Comparison of ENCODE assay signal across 25 cellular contexts in the genomic region with DNA sequence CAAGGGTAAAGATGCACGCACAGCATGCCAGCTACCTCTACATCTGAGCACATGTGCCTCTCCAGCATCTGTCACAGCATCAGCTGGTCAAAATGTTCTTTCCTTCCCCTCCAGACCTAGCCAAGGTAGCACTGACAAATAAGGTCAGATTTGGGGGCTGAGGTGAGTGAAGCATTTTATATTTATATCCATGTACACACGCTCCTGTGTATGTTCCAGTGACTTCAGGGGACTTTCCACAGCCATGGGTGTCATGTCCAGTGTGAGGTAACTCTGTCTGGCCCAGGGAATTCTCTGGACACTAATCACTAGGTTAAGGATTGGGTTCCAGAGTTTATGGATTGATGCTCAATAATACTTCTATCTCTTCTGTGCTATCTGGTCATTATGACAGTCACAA.
"Had no signal": no experiment of that assay in that cellular context is flagged by ENCODE, and none has a peak within 500 bp of the region (broad histone marks: within the 10 kb centered on the region; RNA-seq: fewer than 3 reads in every experiment).

No MANE protein-coding gene starts in this region.

- H3K4me1 ChIP-seq: ascending aorta, body of pancreas had no signal

- H3K27me3 ChIP-seq: ascending aorta, body of pancreas had no signal

- H3K36me3 Mint-ChIP-seq: activated CD4-positive, alpha-beta memory T cell treated with anti-CD3 and anti-CD28 coated beads for 36 hours; activated naive CD4-positive, alpha-beta T cell treated with anti-CD3 and anti-CD28 coated beads, Interleukin-2, amount 50 U/mL, for 72 hours; T-cell had no signal

- H3K27ac Mint-ChIP-seq: activated CD4-positive, alpha-beta memory T cell treated with anti-CD3 and anti-CD28 coated beads for 36 hours; activated CD4-positive, alpha-beta T cell treated with anti-CD3 and anti-CD28 coated beads, Interleukin-2, amount 10 ng/mL, durations not matched to agents 7 days and 5 days; activated naive CD4-positive, alpha-beta T cell treated with anti-CD3 and anti-CD28 coated beads, Interleukin-2, amount 50 U/mL, for 72 hours; activated naive CD8-positive, alpha-beta T cell treated with anti-CD3 and anti-CD28 coated beads, Interleukin-2, amount 50 U/mL, for 24 hours; T-cell had no signal

- FAIRE-seq: bronchial epithelial cell, RCC 7860, TTC549 had no signal

- H3K4me3 Mint-ChIP-seq: activated CD4-positive, alpha-beta memory T cell treated with anti-CD3 and anti-CD28 coated beads for 36 hours; activated CD4-positive, alpha-beta T cell treated with anti-CD3 and anti-CD28 coated beads, Interleukin-2, amount 10 ng/mL, durations not matched to agents 7 days and 5 days; activated naive CD8-positive, alpha-beta T cell treated with anti-CD3 and anti-CD28 coated beads, Interleukin-2, amount 50 U/mL, for 24 hours; activated T-cell treated with anti-CD3 and anti-CD28 coated beads, Interleukin-2, amount 50 U/mL, for 4 hours; T-cell had no signal

- H3K4me3 ChIP-seq: ascending aorta, body of pancreas had no signal

- DNase-seq: activated CD4-positive, alpha-beta memory T cell treated with anti-CD3 and anti-CD28 coated beads for 36 hours; activated CD4-positive, alpha-beta T cell treated with anti-CD3 and anti-CD28 coated beads, Interleukin-2, amount 10 ng/mL, durations not matched to agents 7 days and 5 days; activated CD4-positive, CD25-positive, alpha-beta regulatory T cell; activated CD8-positive, alpha-beta memory T cell treated with anti-CD3 and anti-CD28 coated beads for 24 hours; activated effector memory CD4-positive, alpha-beta T cell treated with anti-CD3 and anti-CD28 coated beads, Interleukin-2, amount 50 U/mL, for 16 hours; activated naive CD4-positive, alpha-beta T cell treated with Interleukin-2 at 50 U/mL for 16 hours; activated naive CD8-positive, alpha-beta T cell treated with anti-CD3 and anti-CD28 coated beads, Interleukin-2, amount 50 U/mL, for 24 hours; activated T-cell treated with anti-CD3 and anti-CD28 coated beads, Interleukin-2, amount 50 U/mL, for 4 hours; amniotic stem cell; body of pancreas; central memory CD4-positive, alpha-beta T cell; MM.1S; NCI-H1105; NCI-H1694 treated with DMSO at 0.1 percent for 48 hours; NCI-H2029 treated with DMSO at 0.1 percent for 48 hours; NCI-H510A treated with DMSO at 0.1 percent for 48 hours; PC-3; SHP77; T-cell; T1000 had no signal

- H3K9me3 Mint-ChIP-seq: activated CD4-positive, alpha-beta memory T cell treated with anti-CD3 and anti-CD28 coated beads for 36 hours; activated CD4-positive, alpha-beta T cell treated with anti-CD3 and anti-CD28 coated beads, Interleukin-2, amount 10 ng/mL, durations not matched to agents 7 days and 5 days; activated naive CD8-positive, alpha-beta T cell treated with anti-CD3 and anti-CD28 coated beads, Interleukin-2, amount 50 U/mL, for 24 hours; activated T-cell treated with anti-CD3 and anti-CD28 coated beads, Interleukin-2, amount 50 U/mL, for 4 hours; T-cell had no signal

- H3K9me3 ChIP-seq: ascending aorta, body of pancreas had no signal

- H3K4me1 Mint-ChIP-seq: activated CD4-positive, alpha-beta T cell treated with anti-CD3 and anti-CD28 coated beads, Interleukin-2, amount 10 ng/mL, durations not matched to agents 7 days and 5 days; T-cell had no signal

- ATAC-seq: activated naive CD4-positive, alpha-beta T cell treated with anti-CD3 and anti-CD28 coated beads, Interleukin-2, amount 50 U/mL, for 72 hours; activated naive CD8-positive, alpha-beta T cell treated with anti-CD3 and anti-CD28 coated beads, Interleukin-2, amount 50 U/mL, for 24 hours; activated T-cell treated with anti-CD3 and anti-CD28 coated beads, Interleukin-2, amount 50 U/mL, for 4 hours; body of pancreas; PC-3; T-cell had no signal

- H3K36me3 ChIP-seq: ascending aorta had no signal

- H3K27me3 Mint-ChIP-seq: activated CD4-positive, alpha-beta memory T cell treated with anti-CD3 and anti-CD28 coated beads for 36 hours; activated CD4-positive, alpha-beta T cell treated with anti-CD3 and anti-CD28 coated beads, Interleukin-2, amount 10 ng/mL, durations not matched to agents 7 days and 5 days; activated naive CD8-positive, alpha-beta T cell treated with anti-CD3 and anti-CD28 coated beads, Interleukin-2, amount 50 U/mL, for 24 hours; T-cell had no signal

- H3K27ac ChIP-seq: ascending aorta, body of pancreas had no signal
